17 cellular contexts compared by ENCODE assay signal in genomic region chr10:99467236-99467999, GRCh38. TPM values are rescaled to one million over a fixed set of nuclear protein-coding genes. Genes with fewer than 3 reads are reported as not detected.
DNase-seq lines count a peak whose midpoint lies in the region; ATAC-seq and TF ChIP-seq lines count a peak whose summit lies in the region.
"Had no signal": no experiment of that assay in that cellular context is flagged by ENCODE, and none has a peak within 500 bp of the region (broad histone marks: within the 10 kb centered on the region; RNA-seq: fewer than 3 reads in every experiment).

No MANE protein-coding gene starts in this region.

- no CpG with 5 or more reads among the region's 14 CpGs for WGBS in neuronal stem cell (ENCODE audit: extremely low coverage in 2 of 2, insufficient read length in 2 of 2, insufficient replicate concordance in 1 of 2), 2 donors

- no peaks in the 10 kb centered on the region for H3K79me1 ChIP-seq in neuronal stem cell (ENCODE audit: low read depth, low read length)

- H3K27ac ChIP-seq in Peyer's patch (peak overlapping the region; percentile 47 to 81 (median 66)), neuronal stem cell (replicated peaks; ENCODE audit: low read length) (no peak overlapping the region)
- H3K27ac ChIP-seq: right atrium auricular region had no signal

- no peak overlapping the region for H3K27ac Mint-ChIP-seq in activated CD4-positive, alpha-beta T cell treated with anti-CD3 and anti-CD28 coated beads, Interleukin-2, amount 10 ng/mL, durations not matched to agents 24 days and 14 days
- H3K27ac Mint-ChIP-seq: activated CD4-positive, alpha-beta T cell treated with anti-CD3 and anti-CD28 coated beads for 36 hours; CD8-positive, alpha-beta memory T cell had no signal

- H2AFZ ChIP-seq in neuronal stem cell (ENCODE audit: low read length): peak overlapping the region; percentile 43

- ATAC-seq in esophagus mucosa: peak; percentile 36
- ATAC-seq: activated CD4-positive, alpha-beta T cell treated with anti-CD3 and anti-CD28 coated beads for 36 hours had no signal

- no peak overlapping the region for H2BK120ac ChIP-seq in neuronal stem cell (ENCODE audit: low read depth, low read length)

- no peaks in the 10 kb centered on the region for H3K36me3 Mint-ChIP-seq in activated CD4-positive, alpha-beta T cell treated with anti-CD3 and anti-CD28 coated beads, Interleukin-2, amount 10 ng/mL, durations not matched to agents 24 days and 14 days (ENCODE audit: low read depth)

- no peak overlapping the region for H3K4me2 ChIP-seq in neuronal stem cell (ENCODE audit: insufficient read depth, low read length, poor library complexity, severe bottlenecking)

- H3K4me3 ChIP-seq in Peyer's patch (no peak overlapping the region), neuronal stem cell (ENCODE audit: low read length in 2 of 2) (no peak overlapping the region)
- H3K4me3 ChIP-seq: right atrium auricular region had no signal

- H3K14ac ChIP-seq in neuronal stem cell (ENCODE audit: low read length): no peak overlapping the region

- H2BK12ac ChIP-seq in neuronal stem cell (ENCODE audit: low read length): no peak overlapping the region

- H2BK15ac ChIP-seq in neuronal stem cell (ENCODE audit: low read length): no peak overlapping the region

- H3K4me1 ChIP-seq in Peyer's patch: no peaks in the 10 kb centered on the region
- H3K4me1 ChIP-seq in neuronal stem cell (ENCODE audit: control insufficient read depth in 2 of 2, insufficient read depth in 1 of 2, low read depth in 1 of 2, low read length in 2 of 2): peaks cover 8% of the 10 kb centered on the region in 2 donors
- H3K4me1 ChIP-seq: right atrium auricular region had no signal

- no peak for TF ChIP-seq POLR2A in Peyer's patch (IDR thresholded peaks at IDR 0.05)

- intact Hi-C loops in activated CD4-positive, alpha-beta T cell treated with anti-CD3 and anti-CD28 coated beads, Interleukin-2, amount 10 ng/mL, durations not matched to agents 24 days and 14 days (cut with micrococcal nuclease): no loop called here

- H4K8ac ChIP-seq in neuronal stem cell (ENCODE audit: low read depth, low read length): no peak overlapping the region

- no peaks in the 10 kb centered on the region for H3K9me3 ChIP-seq in Peyer's patch
- H3K9me3 ChIP-seq in neuronal stem cell (replicated peaks in 1 of 2; ENCODE audit: control insufficient read depth in 2 of 2, insufficient read depth in 1 of 2, low read depth in 1 of 2, low read length in 2 of 2): no peaks in the 10 kb centered on the region
- H3K9me3 ChIP-seq: ascending aorta, right atrium auricular region had no signal

- H3K27me3 ChIP-seq in Peyer's patch (no peaks in the 10 kb centered on the region), neuronal stem cell (ENCODE audit: control insufficient read depth in 3 of 3, insufficient read depth in 3 of 3, low read depth in 1 of 3, low read length in 3 of 3) (peaks cover 0 to 28% (median 0%) of the 10 kb centered on the region in 3 experiments)
- H3K27me3 ChIP-seq: ascending aorta, right atrium auricular region had no signal

- peaks cover 15% of the 10 kb centered on the region for H3K27me3 Mint-ChIP-seq in activated CD4-positive, alpha-beta T cell treated with anti-CD3 and anti-CD28 coated beads, Interleukin-2, amount 10 ng/mL, durations not matched to agents 24 days and 14 days

- H3K23ac ChIP-seq in neuronal stem cell (ENCODE audit: low read depth, low read length, poor library complexity): no peak overlapping the region

- H2BK5ac ChIP-seq in neuronal stem cell (ENCODE audit: low read length): no peak overlapping the region

- no peak overlapping the region for H2AK5ac ChIP-seq in neuronal stem cell (ENCODE audit: low read depth, low read length)

- no peak for TF ChIP-seq CTCF in Peyer's patch (IDR thresholded peaks at IDR 0.05)

- DNase-seq in ELF-1 (ENCODE audit: low read depth, low spot score) (peak; percentile 54), Peyer's patch (no peak), neuronal stem cell (ENCODE audit: low spot score) (no peak), NCI-H524 (lab: John Stamatoyannopoulos, UW) (no peak), NCI-H1436 treated with DMSO at 0.1 percent for 48 hours (lab: John Stamatoyannopoulos, UW) (no peak), AG08395 (ENCODE audit: low spot score) (no peak)
- no peak for DNase-seq in activated CD4-positive, alpha-beta T cell treated with anti-CD3 and anti-CD28 coated beads, Interleukin-2, amount 10 ng/mL, durations not matched to agents 24 days and 14 days
- DNase-seq: activated CD4-positive, alpha-beta T cell treated with anti-CD3 and anti-CD28 coated beads for 36 hours; CD8-positive, alpha-beta memory T cell; DND-41; erythroblast; head of caudate nucleus; NCI-H1417; NCI-H446 had no signal

- no peak overlapping the region for H3K9ac ChIP-seq in neuronal stem cell (ENCODE audit: low read depth, low read length, poor library complexity)

- no peak overlapping the region for H3K4ac ChIP-seq in neuronal stem cell (ENCODE audit: low read length)

- H3K18ac ChIP-seq in neuronal stem cell (ENCODE audit: low read length): no peak overlapping the region

- no peaks in the 10 kb centered on the region for H3K9me3 Mint-ChIP-seq in activated CD4-positive, alpha-beta T cell treated with anti-CD3 and anti-CD28 coated beads, Interleukin-2, amount 10 ng/mL, durations not matched to agents 24 days and 14 days

- no peak overlapping the region for H4K91ac ChIP-seq in neuronal stem cell (ENCODE audit: low read depth, low read length, poor library complexity)

- H3K4me1 Mint-ChIP-seq in activated CD4-positive, alpha-beta T cell treated with anti-CD3 and anti-CD28 coated beads, Interleukin-2, amount 10 ng/mL, durations not matched to agents 24 days and 14 days: no peaks in the 10 kb centered on the region
- H3K4me1 Mint-ChIP-seq: activated CD4-positive, alpha-beta T cell treated with anti-CD3 and anti-CD28 coated beads for 36 hours; CD8-positive, alpha-beta memory T cell had no signal

- H3K36me3 ChIP-seq in Peyer's patch (no peaks in the 10 kb centered on the region), neuronal stem cell (replicated peaks in 1 of 2; ENCODE audit: control insufficient read depth in 2 of 2, insufficient read depth in 2 of 2, low read length in 2 of 2) (no peaks in the 10 kb centered on the region)
- H3K36me3 ChIP-seq: ascending aorta, right atrium auricular region had no signal

- no peak overlapping the region for H3K4me3 Mint-ChIP-seq in activated CD4-positive, alpha-beta T cell treated with anti-CD3 and anti-CD28 coated beads, Interleukin-2, amount 10 ng/mL, durations not matched to agents 24 days and 14 days
- H3K4me3 Mint-ChIP-seq: activated CD4-positive, alpha-beta T cell treated with anti-CD3 and anti-CD28 coated beads for 36 hours; CD8-positive, alpha-beta memory T cell had no signal

RNA-seq across cellular contexts. Expression of gene GOT1, which starts 37.0 kb away (rescaled TPM):
- 100 to 1,000 TPM in 2 of 4 donors, 10 to 100 TPM in 2; 78.4 to 141 (median 110) TPM for total RNA-seq in Peyer's patch
- 57.0 TPM for total RNA-seq in esophagus mucosa
- 42.3 TPM for polyA plus RNA-seq in neuronal stem cell (2013, experiment 1 of 2)
- 40.4 TPM for polyA plus RNA-seq in neuronal stem cell (2013, experiment 2 of 2)
- 37.2 and 38.0 TPM in 2 replicates for total RNA-seq in activated CD4-positive, alpha-beta T cell treated with anti-CD3 and anti-CD28 coated beads, Interleukin-2, amount 10 ng/mL, durations not matched to agents 24 days and 14 days
